ENCODE assay signal across 1 cellular context in the genomic region with DNA sequence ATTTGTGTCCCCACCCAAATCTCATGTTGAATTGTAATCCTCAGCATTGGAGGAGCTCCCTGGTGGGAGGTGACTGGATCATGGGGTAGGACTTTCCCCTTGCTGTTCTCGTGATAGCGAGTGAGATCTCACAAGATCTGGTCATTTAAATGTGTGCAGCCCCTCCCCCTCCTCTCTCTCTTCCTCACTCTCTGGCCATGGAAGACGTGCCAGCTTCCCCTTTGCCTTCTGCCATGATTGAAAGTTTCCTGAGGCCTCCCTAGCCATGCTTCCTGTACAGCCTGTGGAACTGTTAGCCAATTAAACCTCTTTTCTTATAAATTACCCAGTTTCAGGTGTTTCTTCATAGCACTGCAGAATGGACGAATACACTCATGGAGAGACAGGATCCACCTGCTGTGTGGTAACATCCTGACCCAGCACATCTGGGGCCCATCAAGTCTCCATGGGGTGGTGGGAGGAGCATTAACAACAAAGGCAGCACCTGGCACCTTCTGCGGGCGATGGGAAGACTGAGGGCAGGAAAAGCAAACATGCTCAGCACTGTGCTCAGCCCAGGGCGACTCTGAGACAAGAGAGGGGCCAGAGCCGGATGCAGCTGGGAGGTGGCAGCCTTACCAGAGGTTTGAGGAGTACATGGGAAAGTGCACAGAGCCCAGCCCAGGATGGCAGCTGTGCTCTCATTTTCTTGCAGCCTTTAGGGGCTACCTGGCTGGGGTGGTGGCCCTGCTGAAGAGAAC.
TF ChIP-seq lines count a peak whose summit lies in the region.

No MANE protein-coding gene starts in this region.

TF ChIP-seq in GM23338, 12 proteins besides CTCF, POLR2A, EP300 and RAD21:
- no peak for TF ChIP-seq ZNF462 (CRISPR knock-in tag; IDR thresholded peaks at IDR 0.05)
- TF ChIP-seq EZH2phosphoT487 (IDR thresholded peaks at IDR 0.05; ENCODE audit: unreplicated experiment), result no peak
- no peak for TF ChIP-seq STAT1 (IDR thresholded peaks at IDR 0.05; ENCODE audit: unreplicated experiment)
- TF ChIP-seq REST (IDR thresholded peaks at IDR 0.05; ENCODE audit: unreplicated experiment), result no peak
- no peak for TF ChIP-seq ZNF331 (CRISPR knock-in tag; IDR thresholded peaks at IDR 0.05; ENCODE audit: low read depth)
- TF ChIP-seq EZH2 (IDR thresholded peaks at IDR 0.05; ENCODE audit: low read depth, unreplicated experiment), result no peak
- TF ChIP-seq JUNB (IDR thresholded peaks at IDR 0.05; ENCODE audit: unreplicated experiment), result no peak
- no peak for TF ChIP-seq ETS1 (IDR thresholded peaks at IDR 0.05)
- TF ChIP-seq POLR2AphosphoS5 (IDR thresholded peaks at IDR 0.05; ENCODE audit: low read depth), result no peak
- TF ChIP-seq ZNF114 (CRISPR knock-in tag; IDR thresholded peaks at IDR 0.05), result no peak
- TF ChIP-seq NANOG (IDR thresholded peaks at IDR 0.05; ENCODE audit: borderline replicate concordance), result no peak
